Comparison of ENCODE assay signal across 8 cellular contexts in the genomic region with DNA sequence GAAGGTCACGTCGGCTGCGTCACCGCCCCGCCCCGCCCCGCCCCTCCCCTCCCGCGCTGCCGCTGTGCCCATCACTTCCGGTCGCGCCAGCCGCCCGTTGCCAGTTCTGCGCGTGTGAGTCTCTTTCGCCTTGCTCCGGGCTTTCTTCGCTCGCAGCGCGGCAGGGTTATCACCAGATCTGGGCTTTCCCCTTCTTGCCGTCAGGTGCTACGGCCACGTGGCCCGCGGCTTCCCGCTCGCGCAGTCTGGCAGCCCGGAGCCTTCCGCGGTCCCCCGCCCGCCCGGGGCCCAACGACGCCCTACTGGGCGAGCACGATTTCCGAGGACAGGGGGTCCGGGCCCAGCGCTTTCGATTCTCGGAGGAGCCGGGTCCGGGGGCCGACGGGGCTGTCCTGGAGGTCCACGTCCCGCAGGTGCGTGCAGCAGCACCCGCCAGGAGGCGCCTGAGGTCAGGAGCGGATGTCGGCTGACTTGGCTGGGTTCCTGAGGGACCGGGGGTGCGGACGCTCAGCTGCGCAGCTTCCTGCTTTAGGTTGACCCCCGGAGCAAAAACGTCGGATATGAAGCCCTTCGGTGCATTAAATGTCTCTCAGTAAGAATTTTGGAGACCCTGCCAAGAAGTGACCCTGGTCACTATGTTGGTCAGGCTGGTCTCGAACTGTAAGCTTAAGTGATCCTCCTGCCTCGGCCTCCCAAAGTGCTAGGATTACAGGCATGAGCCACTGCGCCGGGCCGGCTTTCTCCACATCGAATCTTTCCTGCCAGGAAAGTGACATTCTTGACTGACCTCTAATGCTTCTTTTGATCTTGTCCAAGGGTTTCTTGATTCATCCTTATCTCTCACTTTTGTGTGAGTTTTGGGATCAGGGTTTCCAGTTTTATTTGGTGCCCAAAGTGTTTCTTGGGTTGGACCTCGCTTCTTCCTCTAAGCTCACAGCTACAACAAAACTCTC. TPM values are rescaled to one million over a fixed set of nuclear protein-coding genes. Genes with fewer than 3 reads are reported as not detected.
DNase-seq lines count a peak whose midpoint lies in the region; ATAC-seq and TF ChIP-seq lines count a peak whose summit lies in the region.

A gene with protein sequence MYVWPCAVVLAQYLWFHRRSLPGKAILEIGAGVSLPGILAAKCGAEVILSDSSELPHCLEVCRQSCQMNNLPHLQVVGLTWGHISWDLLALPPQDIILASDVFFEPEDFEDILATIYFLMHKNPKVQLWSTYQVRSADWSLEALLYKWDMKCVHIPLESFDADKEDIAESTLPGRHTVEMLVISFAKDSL (plus strand): TSS at position 74 of the 953 bp plus-strand sequence. CDS start 2,872 bp downstream, outside the sequence.

- H3K36me3 ChIP-seq in HUES48 (ENCODE audit: control insufficient read depth, insufficient read depth, low read length) (peaks cover 39% of the 10 kb centered on the region), cardiac muscle cell (peaks cover 19% of the 10 kb centered on the region)

- no peaks in the 10 kb centered on the region for H3K27me3 ChIP-seq in HUES48 (ENCODE audit: control insufficient read depth, insufficient read depth, low read length)
- no peaks in the 10 kb centered on the region for H3K27me3 ChIP-seq in cardiac muscle cell

- peak within 1 kb of the TSS; percentile 97 for H3K27ac Mint-ChIP-seq in activated naive CD8-positive, alpha-beta T cell
- H3K27ac Mint-ChIP-seq in progenitor cell of endocrine pancreas: peak within 1 kb of the TSS; percentile 98

- H3K27ac ChIP-seq in HUES48 (ENCODE audit: low read depth, low read length) (peak within 1 kb of the TSS; percentile 98), cardiac muscle cell (peak within 1 kb of the TSS; percentile 92)

- H3K4me1 ChIP-seq in HUES48 (ENCODE audit: control insufficient read depth, insufficient read depth, low read length): no peaks in the 10 kb centered on the region
- peaks cover 19% of the 10 kb centered on the region for H3K4me1 ChIP-seq in cardiac muscle cell (ENCODE audit: low read depth)

- H3K9ac ChIP-seq in HUES48 (ENCODE audit: low read depth, low read length): peak within 1 kb of the TSS; percentile 99

- H3K9me3 Mint-ChIP-seq in activated naive CD8-positive, alpha-beta T cell (ENCODE audit: low read depth): no peaks in the 10 kb centered on the region
- no peaks in the 10 kb centered on the region for H3K9me3 Mint-ChIP-seq in progenitor cell of endocrine pancreas (ENCODE audit: low read depth)

- peak; percentile 26 for DNase-seq in DMS79 treated with DMSO at 0.1 percent for 48 hours (lab: John Stamatoyannopoulos, UW)
- peak; percentile 87 for DNase-seq in SK-MEL-5 (ENCODE audit: low read depth, low spot score)
- DNase-seq in cardiac muscle cell (ENCODE audit: low read depth in 1 of 2, low spot score in 1 of 2): peak; percentile 79 to 83
- peak; percentile 70 for DNase-seq in progenitor cell of endocrine pancreas (ENCODE audit: low spot score, unreplicated experiment)
- no peak for DNase-seq in amniotic stem cell (lab: John Stamatoyannopoulos, UW)

- H3K4me3 ChIP-seq in HUES48 (ENCODE audit: low read depth, low read length) (peak within 1 kb of the TSS; percentile 99), cardiac muscle cell (peak within 1 kb of the TSS; percentile 91)

- H3K4me3 Mint-ChIP-seq in activated naive CD8-positive, alpha-beta T cell: peak within 1 kb of the TSS; percentile 98
- H3K4me3 Mint-ChIP-seq in progenitor cell of endocrine pancreas (ENCODE audit: low read depth): peak within 1 kb of the TSS; percentile 95

- H3K4me1 Mint-ChIP-seq in activated naive CD8-positive, alpha-beta T cell (ENCODE audit: low read depth): peaks cover 56% of the 10 kb centered on the region
- peaks cover 14% of the 10 kb centered on the region for H3K4me1 Mint-ChIP-seq in progenitor cell of endocrine pancreas (ENCODE audit: low read depth)

- H3K27me3 Mint-ChIP-seq in activated naive CD8-positive, alpha-beta T cell: no peaks in the 10 kb centered on the region
- no peaks in the 10 kb centered on the region for H3K27me3 Mint-ChIP-seq in progenitor cell of endocrine pancreas

- peak; percentile 37 for ATAC-seq in GM21390 (IDR thresholded peaks at IDR 0.05; ENCODE audit: unreplicated experiment)

- no peaks in the 10 kb centered on the region for H3K9me3 ChIP-seq in HUES48 (ENCODE audit: control insufficient read depth, insufficient read depth, low read length)
- H3K9me3 ChIP-seq in cardiac muscle cell (ENCODE audit: low read depth): no peaks in the 10 kb centered on the region

- peak; percentile 69 for TF ChIP-seq CTCF in cardiac muscle cell (IDR thresholded peaks at IDR 0.05; ENCODE audit: low read depth, low read length)
- peak; percentile 76 for TF ChIP-seq CTCF in progenitor cell of endocrine pancreas (IDR thresholded peaks at IDR 0.05; ENCODE audit: unreplicated experiment)

- in situ Hi-C loops in SK-MEL-5 (cut with HindIII; ENCODE audit: low pct_unique_long_range_greater_than_20kb, low sequenced_read_pairs): loop anchor here (25.0 kb wide), 1 partner anchor 290 kb away; no protein-coding TSS in a partner anchor

- H3K36me3 Mint-ChIP-seq in activated naive CD8-positive, alpha-beta T cell: peaks cover 4% of the 10 kb centered on the region
- H3K36me3 Mint-ChIP-seq in progenitor cell of endocrine pancreas (ENCODE audit: insufficient read depth): peaks cover 7% of the 10 kb centered on the region

RNA-seq across cellular contexts. Expression of the gene that starts here (rescaled TPM):
- 180 and 183 TPM in 2 replicates for total RNA-seq in SK-MEL-5 (2014; rRNA removed; shearing (Covaris generic))
- polyA plus RNA-seq in SK-MEL-5 (2015; cell fraction: cytosol; rRNA removed): 171 and 186 TPM in 2 replicates
- polyA plus RNA-seq in SK-MEL-5 (2015; cell fraction: nucleus; rRNA removed): 206 and 248 TPM in 2 replicates
- total RNA-seq in cardiac muscle cell: 47.6 and 62.0 TPM in 2 replicates
- polyA plus RNA-seq in cardiac muscle cell: 77.9 and 83.0 TPM in 2 replicates
- total RNA-seq in progenitor cell of endocrine pancreas: 28.2 TPM in 2 replicates
